9 cellular contexts compared by ENCODE assay signal in the genomic region with DNA sequence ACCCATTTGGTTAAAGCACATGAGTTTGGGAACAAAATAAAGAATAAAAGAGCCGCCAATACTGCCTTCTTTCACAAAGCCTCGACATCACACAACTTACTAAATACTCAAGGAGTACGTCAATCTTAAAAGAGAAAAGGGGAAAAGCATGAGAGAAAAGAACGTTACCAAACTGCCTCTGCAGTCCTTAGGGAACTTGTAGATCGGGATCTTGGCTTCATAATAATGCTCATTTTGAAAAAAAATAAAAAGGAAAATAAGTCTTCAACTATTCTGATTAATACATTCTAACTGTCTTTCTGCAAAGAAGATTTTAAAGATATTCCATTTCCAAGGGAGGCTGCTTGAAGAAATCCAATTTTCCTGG.
DNase-seq lines count a peak whose midpoint lies in the region; ATAC-seq lines count a peak whose summit lies in the region.
"Had no signal": no experiment of that assay in that cellular context is flagged by ENCODE, and none has a peak within 500 bp of the region (broad histone marks: within the 10 kb centered on the region; RNA-seq: fewer than 3 reads in every experiment).

No MANE protein-coding gene starts in this region.

- no peaks in the 10 kb centered on the region for H3F3A ChIP-seq in GM23248 (ENCODE audit: insufficient read depth)

- POLR2A ChIA-PET in activated naive CD8-positive, alpha-beta T cell treated with anti-CD3 and anti-CD28 coated beads, Interleukin-2, amount 10 ng/mL, durations not matched to agents 7 days and 5 days (lab: Charles Lee) = no interaction called here

- peaks cover 7% of the 10 kb centered on the region for H3K4me1 Mint-ChIP-seq in activated naive CD8-positive, alpha-beta T cell treated with anti-CD3 and anti-CD28 coated beads, Interleukin-2, amount 10 ng/mL, durations not matched to agents 7 days and 5 days

- H3K9me2 ChIP-seq in GM23248 (ENCODE audit: insufficient read depth) = no peaks in the 10 kb centered on the region; the same call in 1 of the 2 replicates

- ATAC-seq in activated naive CD8-positive, alpha-beta T cell treated with anti-CD3 and anti-CD28 coated beads, Interleukin-2, amount 10 ng/mL, durations not matched to agents 7 days and 5 days (ENCODE audit: low read depth) = no peak
- ATAC-seq in sciatic nerve (peak; percentile 60), GM21390 (IDR thresholded peaks at IDR 0.05; ENCODE audit: unreplicated experiment) (no peak)

- H3K4me2 ChIP-seq in GM23248 (ENCODE audit: unreplicated experiment) = peak overlapping the region; percentile 95

- peak overlapping the region; percentile 59 for H3K4me3 Mint-ChIP-seq in activated naive CD8-positive, alpha-beta T cell treated with anti-CD3 and anti-CD28 coated beads, Interleukin-2, amount 10 ng/mL, durations not matched to agents 7 days and 5 days

- no peaks in the 10 kb centered on the region for H3K79me2 ChIP-seq in GM23248 (ENCODE audit: insufficient read depth)

- peak overlapping the region; percentile 91 for H2AFZ ChIP-seq in GM23248

- H3K27ac ChIP-seq in GM23248 (no peak overlapping the region), iPS-18a (ENCODE audit: low read length) (no peak overlapping the region)

- no peaks in the 10 kb centered on the region for H3K36me3 Mint-ChIP-seq in activated naive CD8-positive, alpha-beta T cell treated with anti-CD3 and anti-CD28 coated beads, Interleukin-2, amount 10 ng/mL, durations not matched to agents 7 days and 5 days

- H3K4me3 ChIP-seq in GM23248 (peak overlapping the region; percentile 79), iPS-18a (ENCODE audit: low read length) (peak overlapping the region; percentile 60)
- H3K4me3 ChIP-seq: HAP-1 had no signal

- H4K20me1 ChIP-seq in GM23248 (ENCODE audit: insufficient read depth) = no peaks in the 10 kb centered on the region

- in situ Hi-C loops in GM23248 (cut with MboI) = no loop called here

- peaks cover 39% of the 10 kb centered on the region for H3K27me3 Mint-ChIP-seq in activated naive CD8-positive, alpha-beta T cell treated with anti-CD3 and anti-CD28 coated beads, Interleukin-2, amount 10 ng/mL, durations not matched to agents 7 days and 5 days

- H3K27me3 ChIP-seq in GM23248 (replicated peaks; ENCODE audit: insufficient read depth) (no peaks in the 10 kb centered on the region; the same call in 1 of the 2 replicates), iPS-18a (ENCODE audit: control insufficient read depth, insufficient read depth, low read length) (no peaks in the 10 kb centered on the region)

- intact Hi-C loops in sciatic nerve (cut with DNase I) = no loop called here

- peak; percentile 4 for DNase-seq in GM23248
- DNase-seq in activated naive CD8-positive, alpha-beta T cell treated with anti-CD3 and anti-CD28 coated beads, Interleukin-2, amount 10 ng/mL, durations not matched to agents 7 days and 5 days = no peak
- DNase-seq in sciatic nerve (ENCODE audit: low spot score) = no peak
- no peak for DNase-seq in NCI-H128 (lab: John Stamatoyannopoulos, UW; ENCODE audit: unreplicated experiment)
- DNase-seq in middle frontal gyrus (ENCODE audit: extremely low spot score, low spot score) = no peak
- no peak for DNase-seq in NCI-H526 (lab: John Stamatoyannopoulos, UW)

- H3K9me3 Mint-ChIP-seq in activated naive CD8-positive, alpha-beta T cell treated with anti-CD3 and anti-CD28 coated beads, Interleukin-2, amount 10 ng/mL, durations not matched to agents 7 days and 5 days = no peaks in the 10 kb centered on the region

- H3K9ac ChIP-seq in GM23248 (peak overlapping the region; percentile 53), iPS-18a (ENCODE audit: low read length) (no peak overlapping the region)

- 6 to 7% methylated on average over 5 of the region's 5 CpGs for WGBS in GM23248 (ENCODE audit: low coverage in 1 of 2, low lambda C conversion rate in 2 of 2, missing lambda C conversion rate in 2 of 2), 2 experiments

- H3K36me3 ChIP-seq in GM23248 (ENCODE audit: low read depth) (no peaks in the 10 kb centered on the region), iPS-18a (ENCODE audit: control insufficient read depth, low read depth, low read length) (no peaks in the 10 kb centered on the region)
- H3K36me3 ChIP-seq: HAP-1 had no signal

- H3K4me1 ChIP-seq in GM23248 (ENCODE audit: insufficient read depth) = peaks cover 3% of the 10 kb centered on the region; the same call in 1 of the 2 replicates
- H3K4me1 ChIP-seq in iPS-18a (ENCODE audit: control insufficient read depth, low read depth, low read length) = peaks cover 13% of the 10 kb centered on the region
- H3K4me1 ChIP-seq: HAP-1 had no signal

- H3K9me3 ChIP-seq in GM23248 (ENCODE audit: low read depth) (no peaks in the 10 kb centered on the region), iPS-18a (ENCODE audit: control insufficient read depth, low read depth, low read length) (no peaks in the 10 kb centered on the region)
- H3K9me3 ChIP-seq: HAP-1 had no signal

- H3K27ac Mint-ChIP-seq in activated naive CD8-positive, alpha-beta T cell treated with anti-CD3 and anti-CD28 coated beads, Interleukin-2, amount 10 ng/mL, durations not matched to agents 7 days and 5 days = no peak overlapping the region
